1 cellular context compared by ENCODE assay signal in the genomic region with DNA sequence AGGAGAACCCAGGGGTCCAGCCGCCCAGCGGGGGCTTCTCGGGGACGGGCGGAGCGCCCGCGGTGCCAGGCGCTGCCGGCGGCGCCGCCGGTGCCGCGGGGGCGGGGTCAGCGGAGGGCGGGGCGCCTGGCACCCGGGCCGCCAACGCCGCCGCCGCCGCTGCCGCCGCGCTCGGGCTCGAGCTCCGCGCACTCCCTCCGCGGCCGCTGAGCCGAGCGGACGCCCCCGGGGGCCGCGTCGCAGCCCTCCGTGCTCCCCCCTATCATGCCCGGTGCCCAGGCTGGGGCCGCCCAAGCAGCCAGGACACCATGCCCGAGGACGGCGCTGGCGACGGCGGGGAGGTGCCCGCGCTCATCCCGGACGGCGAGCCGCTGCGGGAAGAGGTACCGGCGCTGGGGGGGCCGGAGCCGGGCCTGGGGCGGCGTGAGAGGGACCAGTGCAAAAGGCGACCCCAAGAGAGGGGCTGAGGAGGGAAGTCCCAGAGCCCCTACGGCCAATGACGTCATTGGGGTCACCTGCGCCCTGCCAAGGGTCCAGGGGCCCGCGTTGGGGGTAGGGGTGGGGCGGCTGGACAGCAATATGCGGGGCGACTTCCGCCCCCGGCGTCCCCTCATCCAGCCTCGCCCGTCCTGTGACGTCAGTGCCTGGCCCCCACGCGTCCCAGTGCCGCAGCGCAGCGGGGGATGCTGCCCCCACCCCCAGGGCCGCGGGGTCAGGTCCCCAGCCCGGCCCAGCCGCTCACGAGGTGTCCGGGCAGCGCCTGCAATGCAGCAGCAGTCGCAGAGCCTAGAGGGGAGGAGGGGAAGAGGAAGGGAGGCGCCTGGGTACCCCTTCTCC.
A peak's percentile ranks its signal among the peaks of the same experiment; 100 is the strongest.
TF ChIP-seq lines count a peak whose summit lies in the region.

A gene (plus strand): TSS at position 189 of the 837 bp plus-strand sequence. CDS start 120 bp downstream, at position 309.

TF ChIP-seq in H1, 55 proteins besides CTCF, POLR2A, EP300 and RAD21 (continued from another document):
- no peak for TF ChIP-seq POU5F1 (IDR thresholded peaks at IDR 0.05; ENCODE audit: low read depth, low read length)
- TF ChIP-seq BRCA1 (IDR thresholded peaks at IDR 0.05; ENCODE audit: low read depth, low read length) = no peak
- no peak for TF ChIP-seq CTBP2 (IDR thresholded peaks at IDR 0.05; ENCODE audit: borderline replicate concordance, insufficient read depth, insufficient read length, low read length)
- TF ChIP-seq KDM4A (IDR thresholded peaks at IDR 0.05; ENCODE audit: low read depth, low read length, severe bottlenecking) = peak; percentile 78
- TF ChIP-seq NANOG (IDR thresholded peaks at IDR 0.05; ENCODE audit: insufficient read depth, low read depth, low read length, poor library complexity, severe bottlenecking) = no peak
- TF ChIP-seq, protein P1, sequence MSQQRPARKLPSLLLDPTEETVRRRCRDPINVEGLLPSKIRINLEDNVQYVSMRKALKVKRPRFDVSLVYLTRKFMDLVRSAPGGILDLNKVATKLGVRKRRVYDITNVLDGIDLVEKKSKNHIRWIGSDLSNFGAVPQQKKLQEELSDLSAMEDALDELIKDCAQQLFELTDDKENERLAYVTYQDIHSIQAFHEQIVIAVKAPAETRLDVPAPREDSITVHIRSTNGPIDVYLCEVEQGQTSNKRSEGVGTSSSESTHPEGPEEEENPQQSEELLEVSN (IDR thresholded peaks at IDR 0.05) = no peak
- TF ChIP-seq ASH2L (IDR thresholded peaks at IDR 0.05; ENCODE audit: low read length) = peak; percentile 33
- TF ChIP-seq, protein P2, sequence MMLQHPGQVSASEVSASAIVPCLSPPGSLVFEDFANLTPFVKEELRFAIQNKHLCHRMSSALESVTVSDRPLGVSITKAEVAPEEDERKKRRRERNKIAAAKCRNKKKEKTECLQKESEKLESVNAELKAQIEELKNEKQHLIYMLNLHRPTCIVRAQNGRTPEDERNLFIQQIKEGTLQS (IDR thresholded peaks at IDR 0.05; ENCODE audit: insufficient read depth, low read depth, low read length) = no peak
TF ChIP-seq in H1: peak in this region for 4.
